In the genomic region with DNA sequence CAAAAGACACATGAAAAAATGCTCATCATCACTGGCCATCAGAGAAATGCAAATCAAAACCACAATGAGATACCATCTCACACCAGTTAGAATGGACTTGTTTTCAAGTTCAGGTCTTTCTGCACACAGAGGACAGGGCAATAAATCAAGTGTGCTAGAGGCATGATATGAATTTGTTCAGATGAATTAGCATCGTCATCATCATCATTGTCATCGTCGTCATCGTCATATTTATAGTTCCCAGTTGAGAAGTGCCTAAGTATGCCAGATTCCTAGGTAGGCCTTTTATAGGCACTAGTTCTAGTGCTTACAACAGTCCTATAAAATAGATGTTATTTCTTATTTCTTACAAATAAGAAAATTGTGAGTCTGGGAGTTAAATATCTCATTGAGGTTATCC, we compare ENCODE assay signal across 7 cellular contexts. TPM values are rescaled to one million over a fixed set of nuclear protein-coding genes. Genes with fewer than 3 reads are reported as not detected.
"Had no signal": no experiment of that assay in that cellular context is flagged by ENCODE, and none has a peak within 500 bp of the region (broad histone marks: within the 10 kb centered on the region; RNA-seq: fewer than 3 reads in every experiment).

No MANE protein-coding gene starts in this region.

- DNase-seq: IMR-90, KBM-7, KG1 had no signal

- ATAC-seq: K562 had no signal

- FAIRE-seq: HTR-8/SVneo, K562 had no signal

- H3K27ac ChIP-seq: HL-60 had no signal

- H3K4me3 ChIP-seq: K562 had no signal

RNA-seq across cellular contexts. Expression of a gene that starts 34.7 kb away (rescaled TPM):
- polyA plus RNA-seq: IgD-negative memory B cell had no signal
